28 cellular contexts compared by ENCODE assay signal in the genomic region with DNA sequence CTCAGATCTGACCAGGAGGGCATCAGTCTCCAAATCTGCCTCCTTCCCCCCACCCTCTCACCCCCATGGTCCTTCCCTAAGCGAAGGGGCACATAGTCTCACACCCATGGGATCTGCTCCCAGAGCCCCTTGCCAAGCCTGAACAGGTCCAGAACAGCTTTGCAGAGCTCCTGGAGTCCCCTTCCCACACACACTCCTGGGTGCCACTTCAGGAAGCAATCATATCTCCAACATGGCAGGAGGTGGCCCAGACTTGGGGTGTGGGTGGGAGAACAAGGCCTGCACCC.
"Had no signal": no experiment of that assay in that cellular context is flagged by ENCODE, and none has a peak within 500 bp of the region (broad histone marks: within the 10 kb centered on the region; RNA-seq: fewer than 3 reads in every experiment).

No MANE protein-coding gene starts in this region.

- H3K4me3 Mint-ChIP-seq: activated naive CD8-positive, alpha-beta T cell; naive thymus-derived CD8-positive, alpha-beta T cell had no signal

- H3K4me3 ChIP-seq: cardiac muscle cell, colonic mucosa, gastroesophageal sphincter, hepatocyte, pancreas, prostate gland, sigmoid colon, suprapubic skin, transverse colon had no signal

- H3K36me3 ChIP-seq: cardiac muscle cell, colonic mucosa, gastroesophageal sphincter, pancreas, prostate gland, sigmoid colon, suprapubic skin, transverse colon had no signal

- H3K27ac ChIP-seq: colonic mucosa, hepatocyte, pancreas, prostate gland, sigmoid colon, suprapubic skin, transverse colon had no signal

- H2AFZ ChIP-seq: hepatocyte had no signal

- H3K36me3 Mint-ChIP-seq: activated naive CD8-positive, alpha-beta T cell had no signal

- H3K9me3 ChIP-seq: colonic mucosa, gastroesophageal sphincter, pancreas, prostate gland, sigmoid colon, suprapubic skin, transverse colon had no signal

- H3K27ac Mint-ChIP-seq: activated naive CD8-positive, alpha-beta T cell had no signal

- H3K9me3 Mint-ChIP-seq: naive thymus-derived CD8-positive, alpha-beta T cell had no signal

- H3K27me3 Mint-ChIP-seq: activated naive CD8-positive, alpha-beta T cell; naive thymus-derived CD8-positive, alpha-beta T cell had no signal

- DNase-seq: activated CD4-positive, alpha-beta T cell treated with anti-CD3 and anti-CD28 coated beads for 48 hours; activated CD4-positive, alpha-beta T cell treated with anti-CD3 and anti-CD28 coated beads, Interleukin-2, amount 50 U/mL, for 48 hours; activated CD8-positive, alpha-beta memory T cell treated with anti-CD3 and anti-CD28 coated beads for 24 hours; activated effector memory CD4-positive, alpha-beta T cell treated with Interleukin-2 at 50 U/mL for 16 hours; activated naive CD4-positive, alpha-beta T cell treated with Interleukin-2 at 50 U/mL for 16 hours; anterior cingulate cortex; cerebellar nuclear complex; colonic mucosa; effector memory CD4-positive, alpha-beta T cell; erythroblast; left colon; naive thymus-derived CD8-positive, alpha-beta T cell; nucleus accumbens; pancreas; retina; sigmoid colon; small intestine; stimulated activated CD4-positive, alpha-beta T cell treated with anti-CD3 and anti-CD28 coated beads, Interleukin-1b, Interleukin-23, amount 100 ng/mL, for 48 hours; stimulated activated CD4-positive, alpha-beta T cell treated with anti-CD3 and anti-CD28 coated beads, Interleukin-4, amount 100 ng/mL, for 4 hours; stimulated activated CD8-positive, alpha-beta memory T cell treated with anti-CD3 and anti-CD28 coated beads, Interleukin-4, amount 100 ng/mL, for 48 hours; stimulated activated naive CD4-positive, alpha-beta T cell; transverse colon had no signal

- H3K27me3 ChIP-seq: cardiac muscle cell, colonic mucosa, gastroesophageal sphincter, hepatocyte, pancreas, sigmoid colon, suprapubic skin, transverse colon had no signal

- H3K4me2 ChIP-seq: hepatocyte had no signal

- H3K4me1 ChIP-seq: colonic mucosa, pancreas, prostate gland had no signal

- ATAC-seq: gastroesophageal sphincter; left colon; naive thymus-derived CD8-positive, alpha-beta T cell had no signal
